In the genomic region with DNA sequence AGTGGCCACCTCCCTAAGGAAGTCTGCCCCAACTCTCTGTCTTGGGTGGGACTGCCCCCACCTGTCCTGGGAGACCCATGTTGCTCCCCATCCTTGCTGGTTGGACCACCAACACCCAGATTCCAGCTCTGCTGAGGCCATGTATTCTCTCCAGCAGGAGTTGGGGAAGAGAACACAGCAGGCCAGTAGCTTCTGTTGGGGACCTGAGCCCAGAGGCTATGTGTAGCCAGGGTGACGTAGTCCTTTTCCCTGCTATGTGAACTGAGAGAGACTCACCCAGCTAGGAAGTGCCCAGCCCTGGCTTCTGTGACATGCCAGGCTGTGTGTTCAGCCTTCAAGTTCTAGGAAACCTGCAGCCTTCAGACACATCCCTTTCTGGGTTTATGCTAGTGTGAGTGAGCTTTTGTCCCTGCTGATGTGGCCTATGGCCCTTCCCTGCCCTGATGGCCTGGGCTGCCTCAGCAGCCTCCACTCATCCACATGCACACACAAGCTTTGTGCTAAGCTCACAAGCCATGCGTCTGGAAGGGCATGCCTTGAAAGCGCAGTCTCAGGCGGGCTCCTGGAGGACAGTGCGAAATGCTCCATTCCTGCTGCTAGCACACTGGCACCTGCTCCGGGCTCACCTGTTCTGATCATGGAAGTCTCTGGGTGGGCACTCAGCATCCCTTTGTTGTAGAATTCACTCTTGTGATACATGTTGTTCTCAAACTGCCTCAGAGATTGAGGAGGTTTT, we compare ENCODE assay signal across 2 cellular contexts.
TF ChIP-seq lines count a peak whose summit lies in the region.

No MANE protein-coding gene starts in this region.

TF ChIP-seq in H1, 55 proteins besides CTCF, POLR2A, EP300 and RAD21 (continued from another document):
- TF ChIP-seq SAP30 (IDR thresholded peaks at IDR 0.05; ENCODE audit: insufficient read depth, insufficient replicate concordance, low read length) = no peak
- TF ChIP-seq GABPA (IDR thresholded peaks at IDR 0.05; ENCODE audit: borderline replicate concordance, insufficient read depth, low read length) = no peak
- TF ChIP-seq, protein P1, sequence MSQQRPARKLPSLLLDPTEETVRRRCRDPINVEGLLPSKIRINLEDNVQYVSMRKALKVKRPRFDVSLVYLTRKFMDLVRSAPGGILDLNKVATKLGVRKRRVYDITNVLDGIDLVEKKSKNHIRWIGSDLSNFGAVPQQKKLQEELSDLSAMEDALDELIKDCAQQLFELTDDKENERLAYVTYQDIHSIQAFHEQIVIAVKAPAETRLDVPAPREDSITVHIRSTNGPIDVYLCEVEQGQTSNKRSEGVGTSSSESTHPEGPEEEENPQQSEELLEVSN (IDR thresholded peaks at IDR 0.05) = no peak
- no peak for TF ChIP-seq CBX5 (IDR thresholded peaks at IDR 0.05; ENCODE audit: low read depth, low read length)

TF ChIP-seq in GM12891, 5 proteins besides CTCF, POLR2A, EP300 and RAD21 (continued from another document):
- TF ChIP-seq SPI1 (IDR thresholded peaks at IDR 0.05; ENCODE audit: low read depth, low read length) = no peak
